10 cellular contexts compared by ENCODE assay signal in genomic region chr1:110136911-110137310, GRCh38. TPM values are rescaled to one million over a fixed set of nuclear protein-coding genes. Genes with fewer than 3 reads are reported as not detected.
DNase-seq lines count a peak whose midpoint lies in the region; ATAC-seq, FAIRE-seq and TF ChIP-seq lines count a peak whose summit lies in the region.
"Had no signal": no experiment of that assay in that cellular context is flagged by ENCODE, and none has a peak within 500 bp of the region (broad histone marks: within the 10 kb centered on the region; RNA-seq: fewer than 3 reads in every experiment).

No MANE protein-coding gene starts in this region.

- FAIRE-seq in GM12891 (lab: Jason Lieb, UNC), result no peak

- TF ChIP-seq POLR2A in GM12891 (IDR thresholded peaks at IDR 0.05; ENCODE audit: low read depth, low read length), result no peak

- H3K9me3 Mint-ChIP-seq in CD4-positive, alpha-beta memory T cell, result no peaks in the 10 kb centered on the region
- H3K9me3 Mint-ChIP-seq in T-cell, result no peaks in the 10 kb centered on the region
- H3K9me3 Mint-ChIP-seq: central memory CD8-positive, alpha-beta T cell; stimulated activated naive CD8-positive, alpha-beta T cell treated with anti-CD3 and anti-CD28 coated beads, Interleukin-15, Interleukin-2, amounts not matched to agents 100 ng/mL and 50 ng/mL, for 24 hours had no signal

- no peaks in the 10 kb centered on the region for H3K36me3 Mint-ChIP-seq in CD4-positive, alpha-beta memory T cell
- no peaks in the 10 kb centered on the region for H3K36me3 Mint-ChIP-seq in T-cell

- H3K27me3 Mint-ChIP-seq in CD4-positive, alpha-beta memory T cell, result peaks cover 39 to 48% of the 10 kb centered on the region in 2 donors
- H3K27me3 Mint-ChIP-seq in T-cell, result peaks cover 31 to 52% of the 10 kb centered on the region in 2 donors

- no peak overlapping the region for H3K27ac ChIP-seq in CD4-positive, alpha-beta memory T cell (ENCODE audit: low read depth, low read length)

- peaks cover 5% of the 10 kb centered on the region for H3K4me1 ChIP-seq in CD4-positive, alpha-beta memory T cell (ENCODE audit: insufficient read depth, low read length)

- DNase-seq in CD4-positive, alpha-beta memory T cell, result peak; percentile 12 to 49 (median 22)
- DNase-seq in NCI-H128 (lab: John Stamatoyannopoulos, UW; ENCODE audit: unreplicated experiment) (peak; percentile 84), T-cell (peak in 18 of 34 experiments; percentile 4 to 40 (median 14)), iPS-NIHi11 (ENCODE audit: low spot score) (peak; percentile 84), GM12891 (ENCODE audit: insufficient read length, low spot score) (no peak), SKM-1 (lab: John Stamatoyannopoulos, UW; ENCODE audit: unreplicated experiment) (no peak)
- DNase-seq in activated effector memory CD4-positive, alpha-beta T cell treated with Interleukin-2 at 50 U/mL for 16 hours, result no peak

- intact Hi-C loops in CD4-positive, alpha-beta memory T cell (cut with micrococcal nuclease), result no loop called here

- no peak overlapping the region for H3K4me3 Mint-ChIP-seq in CD4-positive, alpha-beta memory T cell
- no peak overlapping the region for H3K4me3 Mint-ChIP-seq in T-cell
- H3K4me3 Mint-ChIP-seq: central memory CD8-positive, alpha-beta T cell; stimulated activated naive CD8-positive, alpha-beta T cell treated with anti-CD3 and anti-CD28 coated beads, Interleukin-15, Interleukin-2, amounts not matched to agents 100 ng/mL and 50 ng/mL, for 24 hours had no signal

- H3K36me3 ChIP-seq in CD4-positive, alpha-beta memory T cell (ENCODE audit: insufficient read depth, low read length), result no peaks in the 10 kb centered on the region

- POLR2A ChIA-PET in CD4-positive, alpha-beta memory T cell (lab: Charles Lee; ENCODE audit: partially characterized antibody), result no interaction called here
- POLR2A ChIA-PET in T-cell (lab: Charles Lee), result no interaction called here

- no peak overlapping the region for H3K27ac Mint-ChIP-seq in CD4-positive, alpha-beta memory T cell
- H3K27ac Mint-ChIP-seq in T-cell, result no peak overlapping the region
- H3K27ac Mint-ChIP-seq: stimulated activated naive CD8-positive, alpha-beta T cell treated with anti-CD3 and anti-CD28 coated beads, Interleukin-15, Interleukin-2, amounts not matched to agents 100 ng/mL and 50 ng/mL, for 24 hours had no signal

- CTCF ChIA-PET in CD4-positive, alpha-beta memory T cell (lab: Charles Lee; ENCODE audit: partially characterized antibody), result no interaction called here
- CTCF ChIA-PET in T-cell (lab: Charles Lee), result no interaction called here

- H3K27me3 ChIP-seq in CD4-positive, alpha-beta memory T cell (ENCODE audit: insufficient read depth, low read length), result no peaks in the 10 kb centered on the region

- H3K4me3 ChIP-seq in CD4-positive, alpha-beta memory T cell (ENCODE audit: low read length in 2 of 2), result no peak overlapping the region

- peaks cover 8 to 14% (median 10%) of the 10 kb centered on the region in 4 donors for H3K4me1 Mint-ChIP-seq in CD4-positive, alpha-beta memory T cell
- peaks cover 12 to 13% (median 13%) of the 10 kb centered on the region in 3 donors for H3K4me1 Mint-ChIP-seq in T-cell

- peak in 3 of 4 experiments; percentile 15 to 64 (median 17) for ATAC-seq in T-cell (replicated peaks in 1 of 4)
- ATAC-seq in GM21723 (IDR thresholded peaks at IDR 0.05; ENCODE audit: unreplicated experiment), result no peak

- H3K9me3 ChIP-seq in CD4-positive, alpha-beta memory T cell (ENCODE audit: control insufficient read depth in 1 of 2, low read length in 2 of 2), result no peaks in the 10 kb centered on the region

TF ChIP-seq in GM12891, 5 proteins besides CTCF, POLR2A, EP300 and RAD21:
- TF ChIP-seq PAX5 (IDR thresholded peaks at IDR 0.05; ENCODE audit: insufficient read depth, low read length, severe bottlenecking) (no peak), POLR2AphosphoS5 (IDR thresholded peaks at IDR 0.05; ENCODE audit: low read depth, low read length) (no peak), TAF1 (IDR thresholded peaks at IDR 0.05; ENCODE audit: low read depth, low read length) (no peak), SPI1 (IDR thresholded peaks at IDR 0.05; ENCODE audit: low read depth, low read length) (no peak)

RNA-seq across cellular contexts. Expression of gene SLC6A17, which starts 13.4 kb away (rescaled TPM):
- not detected for total RNA-seq in CD4-positive, alpha-beta memory T cell
- not detected for polyA plus RNA-seq in CD4-positive, alpha-beta memory T cell
- not detected for total RNA-seq in T-cell
- polyA plus RNA-seq in GM12891 (2012; ENCODE audit: low read depth, missing spikeins), result not detected

RNA-seq across cellular contexts. Expression of gene UBL4B, which starts 24.7 kb away (rescaled TPM):
- not detected for total RNA-seq in CD4-positive, alpha-beta memory T cell
- polyA plus RNA-seq in CD4-positive, alpha-beta memory T cell, result not detected
- total RNA-seq in T-cell, result not detected
- polyA plus RNA-seq in GM12891 (2012; ENCODE audit: low read depth, missing spikeins), result not detected

Comparison
In these comparisons a context has a peak if more than half of its experiments do, and no peak if none do; other contexts are left out.
1. DNase-seq: peak in CD4-positive, alpha-beta memory T cell (5 of 5), NCI-H128 (single experiment), T-cell (18 of 34) and iPS-NIHi11 (single experiment); none in activated effector memory CD4-positive, alpha-beta T cell treated with Interleukin-2 at 50 U/mL for 16 hours (single experiment), GM12891 (single experiment) and SKM-1 (single experiment).